13 cellular contexts compared by ENCODE assay signal in genomic region chr3:23035927-23036640, GRCh38.
DNase-seq lines count a peak whose midpoint lies in the region; ATAC-seq and TF ChIP-seq lines count a peak whose summit lies in the region.
"Had no signal": no experiment of that assay in that cellular context is flagged by ENCODE, and none has a peak within 500 bp of the region (broad histone marks: within the 10 kb centered on the region; RNA-seq: fewer than 3 reads in every experiment).

No MANE protein-coding gene starts in this region.

- H3K36me3 Mint-ChIP-seq in CD8-positive, alpha-beta T cell = no peaks in the 10 kb centered on the region

- POLR2A ChIA-PET in CD8-positive, alpha-beta T cell (lab: Charles Lee) = no interaction called here

- no peaks in the 10 kb centered on the region for H3K9me3 ChIP-seq in CD8-positive, alpha-beta T cell (ENCODE audit: low read length)
- 0 out of 2 replicates have a peak, but pooled peaks cover 4% of the 10 kb centered on the region for H3K9me3 ChIP-seq in SJCRH30 (replicated peaks)

- H3K4me3 ChIP-seq in CD8-positive, alpha-beta T cell (ENCODE audit: low read depth, low read length) = no peak overlapping the region
- H3K4me3 ChIP-seq in SJCRH30 = peak overlapping the region; percentile 16
- H3K4me3 ChIP-seq: heart right ventricle, skin epidermis had no signal

- peaks cover 22% of the 10 kb centered on the region for H3K9me3 Mint-ChIP-seq in CD8-positive, alpha-beta T cell

- peak; percentile 46 for ATAC-seq in CD8-positive, alpha-beta T cell
- peak; percentile 36 for ATAC-seq in GM19351 (IDR thresholded peaks at IDR 0.05; ENCODE audit: unreplicated experiment)
- no peak for ATAC-seq in HG03457 (IDR thresholded peaks at IDR 0.05; ENCODE audit: unreplicated experiment)
- ATAC-seq in HG03378 (IDR thresholded peaks at IDR 0.05; ENCODE audit: unreplicated experiment) = no peak

- H3K27me3 ChIP-seq in CD8-positive, alpha-beta T cell (ENCODE audit: insufficient read depth, low read length) = no peaks in the 10 kb centered on the region
- no peaks in the 10 kb centered on the region for H3K27me3 ChIP-seq in SJCRH30

- no peaks in the 10 kb centered on the region for H3K27me3 Mint-ChIP-seq in CD8-positive, alpha-beta T cell (ENCODE audit: low read depth)

- H3K4me1 Mint-ChIP-seq in CD8-positive, alpha-beta T cell (ENCODE audit: low read depth) = peaks cover 25% of the 10 kb centered on the region

- no peak overlapping the region for H3K4me3 Mint-ChIP-seq in CD8-positive, alpha-beta T cell

- H3K4me1 ChIP-seq in CD8-positive, alpha-beta T cell (ENCODE audit: insufficient read depth, low read length) = peaks cover 13% of the 10 kb centered on the region
- H3K4me1 ChIP-seq in SJCRH30 = peaks cover 11% of the 10 kb centered on the region

- TF ChIP-seq CTCF in CD8-positive, alpha-beta T cell (IDR thresholded peaks at IDR 0.05) = no peak

- peak overlapping the region; percentile 19 for H3K27ac Mint-ChIP-seq in CD8-positive, alpha-beta T cell

- H3K27ac ChIP-seq in CD8-positive, alpha-beta T cell (ENCODE audit: low read depth, low read length) = no peak overlapping the region
- H3K27ac ChIP-seq in SJCRH30 = no peak overlapping the region
- H3K27ac ChIP-seq: heart right ventricle had no signal

- H3K36me3 ChIP-seq in CD8-positive, alpha-beta T cell (ENCODE audit: insufficient read depth, low read length) = no peaks in the 10 kb centered on the region
- H3K36me3 ChIP-seq in SJCRH30 = no peaks in the 10 kb centered on the region
- H3K36me3 ChIP-seq: heart right ventricle had no signal

- CTCF ChIA-PET in CD8-positive, alpha-beta T cell (lab: Charles Lee) = no interaction called here

- intact Hi-C loops in CD8-positive, alpha-beta T cell (cut with DNase I, micrococcal nuclease) = no loop called here

- peak in 4 of 7 experiments; percentile 2 to 67 (median 37) for DNase-seq in CD8-positive, alpha-beta T cell
- DNase-seq in SJCRH30 (peak; percentile 35 to 44), mucosa of gallbladder (ENCODE audit: low spot score) (peak; percentile 59), midbrain (lab: John Stamatoyannopoulos, UW) (no peak)
- DNase-seq: activated CD8-positive, alpha-beta memory T cell treated with anti-CD3 and anti-CD28 coated beads, Interleukin-2, amount 50 U/mL, for 4 hours; amniotic stem cell; heart right ventricle; NCI-H1092 treated with DMSO at 0.1 percent for 48 hours; T-helper 9 cell had no signal

Comparison
In these comparisons a context has a peak if more than half of its experiments do, and no peak if none do; other contexts are left out.
1. ATAC-seq: peak in CD8-positive, alpha-beta T cell (single experiment) and GM19351 (single experiment); none in HG03457 (single experiment) and HG03378 (single experiment).